ENCODE assay signal across 8 cellular contexts in genomic region chrX:76148011-76148665, GRCh38. TPM values are rescaled to one million over a fixed set of nuclear protein-coding genes. Genes with fewer than 3 reads are reported as not detected.
DNase-seq lines count a peak whose midpoint lies in the region; ATAC-seq and TF ChIP-seq lines count a peak whose summit lies in the region.

No MANE protein-coding gene starts in this region.

- H3K4me3 Mint-ChIP-seq in activated T-helper 1 cell treated with anti-CD3 and anti-CD28 coated beads, Interleukin-12 subunit alpha, Interleukin-12 subunit beta, Interleukin-2, Interleukin-4 antibody, amounts not matched to agents 30 ng/mL and 10 ng/mL and 1 ng/mL, durations not matched to agents 14 hours and 24 hours and 36 hours = peak overlapping the region; percentile 86
- H3K4me3 Mint-ChIP-seq in stimulated activated naive CD8-positive, alpha-beta T cell treated with anti-CD3 and anti-CD28 coated beads, Interleukin-15, Interleukin-2, amounts not matched to agents 100 ng/mL and 50 ng/mL, for 24 hours = peak overlapping the region; percentile 87

- TF ChIP-seq CTCF in heart right ventricle (IDR thresholded peaks at IDR 0.05) = no peak

- H3K27ac ChIP-seq in heart right ventricle = peak overlapping the region; percentile 66 to 88 (median 78)
- H3K27ac ChIP-seq in iPS-18a (ENCODE audit: low read length) = no peak overlapping the region

- H3K27me3 ChIP-seq in heart right ventricle = peaks cover 0 to 1% (median 0%) of the 10 kb centered on the region in 7 donors
- H3K27me3 ChIP-seq in iPS-18a (ENCODE audit: control insufficient read depth, insufficient read depth, low read length) = no peaks in the 10 kb centered on the region

- peak in 1 of 2 donors; percentile 4 for DNase-seq in heart right ventricle
- no peak for DNase-seq in Right ventricle myocardium superior
- DNase-seq in activated T-helper 1 cell treated with anti-CD3 and anti-CD28 coated beads, Interleukin-12 subunit alpha, Interleukin-12 subunit beta, Interleukin-2, Interleukin-4 antibody, amounts not matched to agents 30 ng/mL and 10 ng/mL and 1 ng/mL, durations not matched to agents 14 hours and 24 hours and 36 hours (ENCODE audit: low spot score) = no peak
- DNase-seq in NCI-H2196 (lab: John Stamatoyannopoulos, UW; ENCODE audit: unreplicated experiment) = no peak

- no peaks in the 10 kb centered on the region for H3K27me3 Mint-ChIP-seq in activated T-helper 1 cell treated with anti-CD3 and anti-CD28 coated beads, Interleukin-12 subunit alpha, Interleukin-12 subunit beta, Interleukin-2, Interleukin-4 antibody, amounts not matched to agents 30 ng/mL and 10 ng/mL and 1 ng/mL, durations not matched to agents 14 hours and 24 hours and 36 hours (ENCODE audit: insufficient read depth)
- H3K27me3 Mint-ChIP-seq in stimulated activated naive CD8-positive, alpha-beta T cell treated with anti-CD3 and anti-CD28 coated beads, Interleukin-15, Interleukin-2, amounts not matched to agents 100 ng/mL and 50 ng/mL, for 24 hours = no peaks in the 10 kb centered on the region

- H3K9me3 Mint-ChIP-seq in activated T-helper 1 cell treated with anti-CD3 and anti-CD28 coated beads, Interleukin-12 subunit alpha, Interleukin-12 subunit beta, Interleukin-2, Interleukin-4 antibody, amounts not matched to agents 30 ng/mL and 10 ng/mL and 1 ng/mL, durations not matched to agents 14 hours and 24 hours and 36 hours = no peaks in the 10 kb centered on the region
- H3K9me3 Mint-ChIP-seq in stimulated activated naive CD8-positive, alpha-beta T cell treated with anti-CD3 and anti-CD28 coated beads, Interleukin-15, Interleukin-2, amounts not matched to agents 100 ng/mL and 50 ng/mL, for 24 hours = no peaks in the 10 kb centered on the region

- peak overlapping the region; percentile 99 for H3K27ac Mint-ChIP-seq in activated T-helper 1 cell treated with anti-CD3 and anti-CD28 coated beads, Interleukin-12 subunit alpha, Interleukin-12 subunit beta, Interleukin-2, Interleukin-4 antibody, amounts not matched to agents 30 ng/mL and 10 ng/mL and 1 ng/mL, durations not matched to agents 14 hours and 24 hours and 36 hours
- H3K27ac Mint-ChIP-seq in stimulated activated naive CD8-positive, alpha-beta T cell treated with anti-CD3 and anti-CD28 coated beads, Interleukin-15, Interleukin-2, amounts not matched to agents 100 ng/mL and 50 ng/mL, for 24 hours = peak overlapping the region; percentile 99

- intact Hi-C loops in heart right ventricle (cut with DNase I) = no loop called here
- intact Hi-C loops in Right ventricle myocardium superior (cut with DNase I) = no loop called here
- intact Hi-C loops in activated T-helper 1 cell treated with anti-CD3 and anti-CD28 coated beads, Interleukin-12 subunit alpha, Interleukin-12 subunit beta, Interleukin-2, Interleukin-4 antibody, amounts not matched to agents 30 ng/mL and 10 ng/mL and 1 ng/mL, durations not matched to agents 14 hours and 24 hours and 36 hours (cut with micrococcal nuclease) = loop anchor here (5.0 kb wide), 2 partner anchors 1536 to 1856 kb away; partner anchors contain the start of gene RLIM

- H3K9me3 ChIP-seq in heart right ventricle (no peaks in the 10 kb centered on the region), iPS-18a (ENCODE audit: control insufficient read depth, low read depth, low read length) (peaks cover 5% of the 10 kb centered on the region)

- H3K4me3 ChIP-seq in heart right ventricle = peak overlapping the region in 7 of 10 donors; percentile 7 to 39 (median 32)
- H3K4me3 ChIP-seq in iPS-18a (ENCODE audit: low read length) = peak overlapping the region; percentile 28

- peak overlapping the region; percentile 48 for H3K9ac ChIP-seq in iPS-18a (ENCODE audit: low read length)

- no peaks in the 10 kb centered on the region for H3K36me3 ChIP-seq in heart right ventricle
- no peaks in the 10 kb centered on the region for H3K36me3 ChIP-seq in iPS-18a (ENCODE audit: control insufficient read depth, low read depth, low read length)

- H3K4me1 ChIP-seq in heart right ventricle = peaks cover 0 to 25% (median 11%) of the 10 kb centered on the region in 9 donors
- peaks cover 8% of the 10 kb centered on the region for H3K4me1 ChIP-seq in iPS-18a (ENCODE audit: control insufficient read depth, low read depth, low read length)

- no peaks in the 10 kb centered on the region for H3K36me3 Mint-ChIP-seq in activated T-helper 1 cell treated with anti-CD3 and anti-CD28 coated beads, Interleukin-12 subunit alpha, Interleukin-12 subunit beta, Interleukin-2, Interleukin-4 antibody, amounts not matched to agents 30 ng/mL and 10 ng/mL and 1 ng/mL, durations not matched to agents 14 hours and 24 hours and 36 hours (ENCODE audit: low read depth)
- no peaks in the 10 kb centered on the region for H3K36me3 Mint-ChIP-seq in stimulated activated naive CD8-positive, alpha-beta T cell treated with anti-CD3 and anti-CD28 coated beads, Interleukin-15, Interleukin-2, amounts not matched to agents 100 ng/mL and 50 ng/mL, for 24 hours (ENCODE audit: low read depth)

- no peak for ATAC-seq in heart right ventricle
- ATAC-seq in Right ventricle myocardium superior (ENCODE audit: poor library complexity) = no peak
- ATAC-seq in GM21526 (IDR thresholded peaks at IDR 0.05; ENCODE audit: low FRiP score, unreplicated experiment) = no peak
- no peak for ATAC-seq in GM18502 (IDR thresholded peaks at IDR 0.05; ENCODE audit: poor library complexity, unreplicated experiment)

- peaks cover 17% of the 10 kb centered on the region for H3K4me1 Mint-ChIP-seq in activated T-helper 1 cell treated with anti-CD3 and anti-CD28 coated beads, Interleukin-12 subunit alpha, Interleukin-12 subunit beta, Interleukin-2, Interleukin-4 antibody, amounts not matched to agents 30 ng/mL and 10 ng/mL and 1 ng/mL, durations not matched to agents 14 hours and 24 hours and 36 hours (ENCODE audit: low read depth)
- peaks cover 19% of the 10 kb centered on the region for H3K4me1 Mint-ChIP-seq in stimulated activated naive CD8-positive, alpha-beta T cell treated with anti-CD3 and anti-CD28 coated beads, Interleukin-15, Interleukin-2, amounts not matched to agents 100 ng/mL and 50 ng/mL, for 24 hours (ENCODE audit: low read depth)

- 31 to 41% methylated on average over 6 of the region's 6 CpGs for WGBS in heart right ventricle, 2 donors

RNA-seq across cellular contexts. Expression of gene PBDC1, which starts 24.7 kb away (rescaled TPM):
- 10 to 100 TPM; 10.7 to 19.0 (median 14.0) TPM for total RNA-seq in heart right ventricle
- 10 to 100 TPM; 21.4 to 28.0 TPM for polyA plus RNA-seq in heart right ventricle
- total RNA-seq in Right ventricle myocardium superior = 11.1 TPM
- total RNA-seq in activated T-helper 1 cell treated with anti-CD3 and anti-CD28 coated beads, Interleukin-12 subunit alpha, Interleukin-12 subunit beta, Interleukin-2, Interleukin-4 antibody, amounts not matched to agents 30 ng/mL and 10 ng/mL and 1 ng/mL, durations not matched to agents 14 hours and 24 hours and 36 hours = 43.4 and 44.9 TPM in 2 replicates
